Comparison of ENCODE assay signal across 2 cellular contexts in genomic region chr18:14295081-14295480, GRCh38.
DNase-seq lines count a peak whose midpoint lies in the region.
"Not testable (repeated sequence)": the region's sequence is repeated elsewhere in the genome, so short reads cannot be mapped to it uniquely, and the experiment has no call there.

No MANE protein-coding gene starts in this region.

- intact Hi-C loops in head of caudate nucleus (cut with DNase I), result not testable (repeated sequence)

- DNase-seq in activated CD4-positive, alpha-beta T cell treated with anti-CD3 and anti-CD28 coated beads for 48 hours, result peak; percentile 3
- DNase-seq in head of caudate nucleus, result peak in 24 of 42 donors; percentile 3 to 65 (median 31)
